In the genomic region with DNA sequence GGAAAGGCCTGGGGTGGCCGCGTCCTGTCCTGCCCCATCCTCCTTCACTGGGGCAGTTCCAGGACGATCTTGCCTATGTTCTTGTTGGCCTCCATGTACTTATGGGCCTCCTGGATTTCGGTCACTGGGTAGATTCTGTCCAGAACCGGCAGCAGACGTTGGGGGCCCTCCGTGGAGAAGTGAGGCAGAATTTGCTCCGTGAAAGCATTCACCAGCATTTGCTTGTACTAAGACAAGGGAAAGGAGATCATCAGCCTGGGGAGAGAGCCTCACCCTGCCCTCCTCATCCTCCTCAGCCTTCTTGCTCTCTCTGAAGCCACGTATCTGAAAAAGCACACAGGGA, we compare ENCODE assay signal across 8 cellular contexts.
DNase-seq lines count a peak whose midpoint lies in the region; ATAC-seq and TF ChIP-seq lines count a peak whose summit lies in the region.

No MANE protein-coding gene starts in this region.

- H3K4me3 ChIP-seq in GM12865 (ENCODE audit: low read depth, low read length) (peak overlapping the region; percentile 72), WERI-Rb-1 (ENCODE audit: low read depth, low read length) (peak overlapping the region; percentile 84), foreskin fibroblast (ENCODE audit: low read depth in 1 of 2, low read length in 2 of 2) (peak overlapping the region; percentile 66 to 91)

- no peak for DNase-seq in GM12865 (ENCODE audit: low read depth)
- no peak for DNase-seq in WERI-Rb-1
- DNase-seq in foreskin fibroblast = no peak
- DNase-seq in putamen (ENCODE audit: low spot score) = peak; percentile 15
- DNase-seq in GM20000 (ENCODE audit: low spot score) = no peak
- DNase-seq in AG08396 (ENCODE audit: low spot score) = no peak

- TF ChIP-seq CTCF in GM12865 (IDR thresholded peaks at IDR 0.05; ENCODE audit: insufficient read depth, low read depth, low read length, missing control alignments) (no peak), WERI-Rb-1 (IDR thresholded peaks at IDR 0.05; ENCODE audit: low read depth, low read length) (no peak), foreskin fibroblast (IDR thresholded peaks at IDR 0.05; ENCODE audit: low read depth, low read length) (no peak), GM20000 (IDR thresholded peaks at IDR 0.05; ENCODE audit: extremely low read depth, missing control alignments) (no peak)

- no peak overlapping the region; the same call in 1 of the 2 replicates for H3K27ac ChIP-seq in WERI-Rb-1

- no peaks in the 10 kb centered on the region for H3K27me3 ChIP-seq in WERI-Rb-1 (ENCODE audit: insufficient read depth, low read depth, severe bottlenecking)

- H3K9me3 ChIP-seq in WERI-Rb-1 (ENCODE audit: severe bottlenecking) = no peaks in the 10 kb centered on the region

- no peak for ATAC-seq in HG03196 (IDR thresholded peaks at IDR 0.05; ENCODE audit: unreplicated experiment)
- no peak for ATAC-seq in GM21360 (IDR thresholded peaks at IDR 0.05; ENCODE audit: unreplicated experiment)

- peaks cover 37% of the 10 kb centered on the region for H3K36me3 ChIP-seq in WERI-Rb-1
